ENCODE assay signal across 26 cellular contexts in the genomic region with DNA sequence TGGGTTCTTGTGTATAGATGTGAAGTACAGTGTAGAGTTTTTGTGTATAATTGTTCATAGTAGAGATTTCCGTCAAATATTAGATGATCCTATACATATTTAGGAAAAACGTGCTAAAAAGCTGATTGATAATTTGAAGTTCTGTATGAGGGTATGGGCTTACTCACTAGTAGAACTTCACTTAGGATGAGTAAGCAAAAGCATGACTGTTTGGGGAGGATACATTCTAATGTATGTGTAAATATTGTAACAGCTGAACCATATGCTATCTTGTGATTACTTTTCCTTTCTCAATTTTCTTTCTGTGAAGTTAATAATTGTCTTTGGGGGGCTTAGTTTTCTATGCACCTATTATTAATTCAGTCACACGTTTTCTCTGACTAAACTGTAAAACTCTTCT. TPM values are rescaled to one million over a fixed set of nuclear protein-coding genes. Genes with fewer than 3 reads are reported as not detected.
"Had no signal": no experiment of that assay in that cellular context is flagged by ENCODE, and none has a peak within 500 bp of the region (broad histone marks: within the 10 kb centered on the region; RNA-seq: fewer than 3 reads in every experiment).

No MANE protein-coding gene starts in this region.

- H3K27me3 ChIP-seq: ascending aorta, body of pancreas, cardiac muscle cell, MG63 had no signal

- DNase-seq: activated CD4-positive, alpha-beta memory T cell treated with anti-CD3 and anti-CD28 coated beads for 36 hours; activated CD4-positive, alpha-beta T cell treated with anti-CD3 and anti-CD28 coated beads, Interleukin-2, amount 10 ng/mL, durations not matched to agents 7 days and 5 days; activated CD4-positive, CD25-positive, alpha-beta regulatory T cell; activated CD8-positive, alpha-beta memory T cell treated with anti-CD3 and anti-CD28 coated beads for 24 hours; activated effector memory CD4-positive, alpha-beta T cell treated with anti-CD3 and anti-CD28 coated beads, Interleukin-2, amount 50 U/mL, for 16 hours; activated naive CD4-positive, alpha-beta T cell treated with Interleukin-2 at 50 U/mL for 16 hours; activated naive CD8-positive, alpha-beta T cell treated with anti-CD3 and anti-CD28 coated beads, Interleukin-2, amount 50 U/mL, for 24 hours; activated T-cell treated with anti-CD3 and anti-CD28 coated beads, Interleukin-2, amount 50 U/mL, for 4 hours; amniotic stem cell; body of pancreas; cerebellar nuclear complex; MG63; MV-4-11; NCI-H1092 treated with DMSO at 0.1 percent for 48 hours; NCI-H1417 treated with DMSO at 0.1 percent for 48 hours; NCI-H1694; NCI-H2029 treated with DMSO at 0.1 percent for 48 hours; NCI-H510A treated with DMSO at 0.1 percent for 48 hours; SIG-M5; T-cell; T-helper 2 cell; T1000 had no signal

- ATAC-seq: activated naive CD4-positive, alpha-beta T cell treated with anti-CD3 and anti-CD28 coated beads, Interleukin-2, amount 50 U/mL, for 72 hours; activated naive CD8-positive, alpha-beta T cell treated with anti-CD3 and anti-CD28 coated beads, Interleukin-2, amount 50 U/mL, for 24 hours; activated T-cell treated with anti-CD3 and anti-CD28 coated beads, Interleukin-2, amount 50 U/mL, for 4 hours; body of pancreas; T-cell had no signal

- H3K4me1 ChIP-seq: ascending aorta, body of pancreas had no signal

- H3K27ac ChIP-seq: ascending aorta, body of pancreas, cardiac muscle cell, VCaP had no signal

- H3K4me3 ChIP-seq: ascending aorta, body of pancreas, cardiac muscle cell, MG63 had no signal

- H3K36me3 ChIP-seq: ascending aorta, cardiac muscle cell, MG63 had no signal

- H3K9me3 ChIP-seq: ascending aorta, body of pancreas, MG63 had no signal

RNA-seq across cellular contexts. Expression of a gene that starts 53.2 kb away (rescaled TPM):
- total RNA-seq: activated CD4-positive, alpha-beta memory T cell treated with anti-CD3 and anti-CD28 coated beads for 36 hours; activated CD4-positive, alpha-beta T cell treated with anti-CD3 and anti-CD28 coated beads, Interleukin-2, amount 10 ng/mL, durations not matched to agents 7 days and 5 days; activated naive CD4-positive, alpha-beta T cell treated with anti-CD3 and anti-CD28 coated beads, Interleukin-2, amount 50 U/mL, for 72 hours had no signal
